Comparison of ENCODE assay signal across 8 cellular contexts in the genomic region with DNA sequence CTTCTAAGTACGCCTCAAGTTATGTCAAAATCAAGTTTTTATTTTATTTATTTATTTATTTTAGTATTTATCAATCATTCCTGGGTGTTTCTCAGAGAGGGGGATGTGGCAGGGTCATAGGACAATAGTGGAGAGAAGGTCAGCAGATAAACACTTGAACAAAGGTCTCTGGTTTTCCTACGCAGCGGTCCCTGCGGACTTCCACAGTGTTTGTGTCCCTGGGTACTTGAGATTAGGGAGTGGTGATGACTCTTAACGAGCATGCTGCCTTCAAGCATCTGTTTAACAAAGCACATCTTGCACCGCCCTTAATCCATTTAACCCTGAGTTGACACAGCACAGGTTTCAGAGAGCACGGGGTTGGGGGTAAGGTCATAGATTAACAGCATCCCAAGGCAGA. TPM values are rescaled to one million over a fixed set of nuclear protein-coding genes. Genes with fewer than 3 reads are reported as not detected.
DNase-seq lines count a peak whose midpoint lies in the region; ATAC-seq and TF ChIP-seq lines count a peak whose summit lies in the region.
"Not testable (repeated sequence)": the region's sequence is repeated elsewhere in the genome, so short reads cannot be mapped to it uniquely, and the experiment has no call there.

No MANE protein-coding gene starts in this region.

- ATAC-seq in CD4-positive, alpha-beta T cell (ENCODE audit: poor library complexity); activated CD8-positive, alpha-beta memory T cell treated with anti-CD3 and anti-CD28 coated beads, Interleukin-2, amount 10 ng/mL, durations not matched to agents 7 days and 5 days; naive thymus-derived CD4-positive, alpha-beta T cell: not testable (repeated sequence)

- not testable (repeated sequence) for TF ChIP-seq POLR2A in spleen (IDR thresholded peaks at IDR 0.05)

- TF ChIP-seq CTCF in CD4-positive, alpha-beta T cell (IDR thresholded peaks at IDR 0.05); spleen (IDR thresholded peaks at IDR 0.05 in 8 of 11, conservative IDR thresholded peaks at IDR 0.05 in 3 of 11): not testable (repeated sequence)

- H3K27me3 Mint-ChIP-seq in CD4-positive, alpha-beta T cell; activated CD4-positive, alpha-beta T cell treated with anti-CD3 and anti-CD28 coated beads, Interleukin-2, amount 10 ng/mL, durations not matched to agents 24 days and 14 days; activated CD8-positive, alpha-beta memory T cell treated with anti-CD3 and anti-CD28 coated beads, Interleukin-2, amount 10 ng/mL, durations not matched to agents 7 days and 5 days; activated naive CD4-positive, alpha-beta T cell treated with anti-CD3 and anti-CD28 coated beads, Interleukin-2, amount 10 ng/mL, durations not matched to agents 7 days and 5 days; dendritic cell treated with granulocyte-macrophage colony-stimulating factor and Interleukin-4, amounts not matched to agents 40 ng/mL and 50 ng/mL, for 4 days; naive thymus-derived CD4-positive, alpha-beta T cell: not testable (repeated sequence)

- H3K36me3 Mint-ChIP-seq in CD4-positive, alpha-beta T cell (ENCODE audit: low read depth), result peaks cover 26% of the 10 kb centered on the region
- peaks cover 20% of the 10 kb centered on the region for H3K36me3 Mint-ChIP-seq in activated CD4-positive, alpha-beta T cell treated with anti-CD3 and anti-CD28 coated beads, Interleukin-2, amount 10 ng/mL, durations not matched to agents 24 days and 14 days (ENCODE audit: low read depth)
- H3K36me3 Mint-ChIP-seq in activated CD8-positive, alpha-beta memory T cell treated with anti-CD3 and anti-CD28 coated beads, Interleukin-2, amount 10 ng/mL, durations not matched to agents 7 days and 5 days, result peaks cover 33% of the 10 kb centered on the region
- H3K36me3 Mint-ChIP-seq in activated naive CD4-positive, alpha-beta T cell treated with anti-CD3 and anti-CD28 coated beads, Interleukin-2, amount 10 ng/mL, durations not matched to agents 7 days and 5 days, result peaks cover 42% of the 10 kb centered on the region
- H3K36me3 Mint-ChIP-seq in dendritic cell treated with granulocyte-macrophage colony-stimulating factor and Interleukin-4, amounts not matched to agents 40 ng/mL and 50 ng/mL, for 4 days (ENCODE audit: low read depth), result peaks cover 21% of the 10 kb centered on the region
- H3K36me3 Mint-ChIP-seq in naive thymus-derived CD4-positive, alpha-beta T cell, result peaks cover 0 to 25% (median 0%) of the 10 kb centered on the region in 5 donors

- not testable (repeated sequence) for H3K9me3 ChIP-seq in CD4-positive, alpha-beta T cell (ENCODE audit: control insufficient read depth, low read length); naive thymus-derived CD4-positive, alpha-beta T cell (ENCODE audit: control insufficient read depth in 2 of 3, low read length in 3 of 3); spleen

- H3K9me3 Mint-ChIP-seq in CD4-positive, alpha-beta T cell; activated CD4-positive, alpha-beta T cell treated with anti-CD3 and anti-CD28 coated beads, Interleukin-2, amount 10 ng/mL, durations not matched to agents 24 days and 14 days; activated CD8-positive, alpha-beta memory T cell treated with anti-CD3 and anti-CD28 coated beads, Interleukin-2, amount 10 ng/mL, durations not matched to agents 7 days and 5 days (ENCODE audit: low read depth); activated naive CD4-positive, alpha-beta T cell treated with anti-CD3 and anti-CD28 coated beads, Interleukin-2, amount 10 ng/mL, durations not matched to agents 7 days and 5 days; dendritic cell treated with granulocyte-macrophage colony-stimulating factor and Interleukin-4, amounts not matched to agents 40 ng/mL and 50 ng/mL, for 4 days; naive thymus-derived CD4-positive, alpha-beta T cell: not testable (repeated sequence)

- DNase-seq in CD4-positive, alpha-beta T cell; activated CD4-positive, alpha-beta T cell treated with anti-CD3 and anti-CD28 coated beads, Interleukin-2, amount 10 ng/mL, durations not matched to agents 24 days and 14 days; activated CD8-positive, alpha-beta memory T cell treated with anti-CD3 and anti-CD28 coated beads, Interleukin-2, amount 10 ng/mL, durations not matched to agents 7 days and 5 days; activated naive CD4-positive, alpha-beta T cell treated with anti-CD3 and anti-CD28 coated beads, Interleukin-2, amount 10 ng/mL, durations not matched to agents 7 days and 5 days; naive thymus-derived CD4-positive, alpha-beta T cell; spleen: not testable (repeated sequence)
- peak; percentile 67 for DNase-seq in NCI-H82 (lab: John Stamatoyannopoulos, UW)

- peaks cover 48% of the 10 kb centered on the region for H3K4me1 Mint-ChIP-seq in CD4-positive, alpha-beta T cell (ENCODE audit: low read depth)
- H3K4me1 Mint-ChIP-seq in activated CD4-positive, alpha-beta T cell treated with anti-CD3 and anti-CD28 coated beads, Interleukin-2, amount 10 ng/mL, durations not matched to agents 24 days and 14 days, result peaks cover 33% of the 10 kb centered on the region
- H3K4me1 Mint-ChIP-seq in activated CD8-positive, alpha-beta memory T cell treated with anti-CD3 and anti-CD28 coated beads, Interleukin-2, amount 10 ng/mL, durations not matched to agents 7 days and 5 days, result peaks cover 44% of the 10 kb centered on the region
- peaks cover 49% of the 10 kb centered on the region for H3K4me1 Mint-ChIP-seq in activated naive CD4-positive, alpha-beta T cell treated with anti-CD3 and anti-CD28 coated beads, Interleukin-2, amount 10 ng/mL, durations not matched to agents 7 days and 5 days
- H3K4me1 Mint-ChIP-seq in dendritic cell treated with granulocyte-macrophage colony-stimulating factor and Interleukin-4, amounts not matched to agents 40 ng/mL and 50 ng/mL, for 4 days (ENCODE audit: low read depth), result peaks cover 34% of the 10 kb centered on the region
- peaks cover 26 to 46% (median 39%) of the 10 kb centered on the region in 7 donors for H3K4me1 Mint-ChIP-seq in naive thymus-derived CD4-positive, alpha-beta T cell

- not testable (repeated sequence) for H3K4me3 ChIP-seq in naive thymus-derived CD4-positive, alpha-beta T cell (ENCODE audit: low read length); spleen

- intact Hi-C loops in CD4-positive, alpha-beta T cell (cut with DNase I, micrococcal nuclease), result loop anchor here (5.0 kb wide), 2 partner anchors 36 to 194 kb away; a partner anchor contains a TSS
- intact Hi-C loops in activated CD4-positive, alpha-beta T cell treated with anti-CD3 and anti-CD28 coated beads, Interleukin-2, amount 10 ng/mL, durations not matched to agents 24 days and 14 days (cut with micrococcal nuclease), result loop anchor here (5.0 to 10.0 kb wide), 3 partner anchors 194 to 302 kb away; a partner anchor contains a TSS
- intact Hi-C loops in dendritic cell treated with granulocyte-macrophage colony-stimulating factor and Interleukin-4, amounts not matched to agents 40 ng/mL and 50 ng/mL, for 4 days (cut with micrococcal nuclease), result loop anchor here (5.0 kb wide), 1 partner anchor 36 kb away; a partner anchor contains a TSS
- intact Hi-C loops in naive thymus-derived CD4-positive, alpha-beta T cell (cut with micrococcal nuclease), result loop anchor here in 1 of 2 donors (10.0 kb wide), 1 partner anchor 418 kb away; a partner anchor contains a TSS
- intact Hi-C loops in spleen (cut with DNase I; ENCODE audit: low total_unique reads), result not testable (repeated sequence)

- not testable (repeated sequence) for H3K27ac ChIP-seq in CD4-positive, alpha-beta T cell (ENCODE audit: low read depth, low read length); naive thymus-derived CD4-positive, alpha-beta T cell (ENCODE audit: low read depth, low read length)
- peak overlapping the region in 6 of 8 donors; percentile 15 to 100 (median 76) for H3K27ac ChIP-seq in spleen

- CTCF ChIA-PET in CD4-positive, alpha-beta T cell (lab: Charles Lee); activated naive CD4-positive, alpha-beta T cell treated with anti-CD3 and anti-CD28 coated beads, Interleukin-2, amount 10 ng/mL, durations not matched to agents 7 days and 5 days (lab: Charles Lee); naive thymus-derived CD4-positive, alpha-beta T cell (lab: Charles Lee): not testable (repeated sequence)
- CTCF ChIA-PET in activated CD8-positive, alpha-beta memory T cell treated with anti-CD3 and anti-CD28 coated beads, Interleukin-2, amount 10 ng/mL, durations not matched to agents 7 days and 5 days (lab: Charles Lee), result interaction anchor here (0.6 kb wide), 1 partner anchor 76 kb away, joined by 4 read pairs; no protein-coding TSS in a partner anchor

- POLR2A ChIA-PET in CD4-positive, alpha-beta T cell (lab: Charles Lee), result not testable (repeated sequence)
- POLR2A ChIA-PET in naive thymus-derived CD4-positive, alpha-beta T cell (lab: Charles Lee), result interaction anchor here (0.6 kb wide), 1 partner anchor 68 kb away, joined by 3 read pairs; no protein-coding TSS in a partner anchor

- peaks cover 17 to 30% of the 10 kb centered on the region in 2 donors for H3K4me1 ChIP-seq in naive thymus-derived CD4-positive, alpha-beta T cell (ENCODE audit: control insufficient read depth in 2 of 2, insufficient read depth in 2 of 2, low read length in 2 of 2)
- peaks cover 17 to 68% (median 49%) of the 10 kb centered on the region in 6 donors for H3K4me1 ChIP-seq in spleen

- peak overlapping the region; percentile 45 for H3K4me3 Mint-ChIP-seq in CD4-positive, alpha-beta T cell
- H3K4me3 Mint-ChIP-seq in activated CD4-positive, alpha-beta T cell treated with anti-CD3 and anti-CD28 coated beads, Interleukin-2, amount 10 ng/mL, durations not matched to agents 24 days and 14 days; activated CD8-positive, alpha-beta memory T cell treated with anti-CD3 and anti-CD28 coated beads, Interleukin-2, amount 10 ng/mL, durations not matched to agents 7 days and 5 days; activated naive CD4-positive, alpha-beta T cell treated with anti-CD3 and anti-CD28 coated beads, Interleukin-2, amount 10 ng/mL, durations not matched to agents 7 days and 5 days; dendritic cell treated with granulocyte-macrophage colony-stimulating factor and Interleukin-4, amounts not matched to agents 40 ng/mL and 50 ng/mL, for 4 days; naive thymus-derived CD4-positive, alpha-beta T cell: not testable (repeated sequence)

- 61 to 86% (median 75%) methylated on average over 7 of the region's 7 CpGs for WGBS in spleen, 5 donors

- H3K27me3 ChIP-seq in CD4-positive, alpha-beta T cell (ENCODE audit: control insufficient read depth, insufficient read depth, low read length); naive thymus-derived CD4-positive, alpha-beta T cell (ENCODE audit: control insufficient read depth in 2 of 2, insufficient read depth in 2 of 2, low read length in 2 of 2); spleen (replicated peaks in 1 of 7): not testable (repeated sequence)

- not testable (repeated sequence) for H3K27ac Mint-ChIP-seq in CD4-positive, alpha-beta T cell
- peak overlapping the region; percentile 48 for H3K27ac Mint-ChIP-seq in activated CD4-positive, alpha-beta T cell treated with anti-CD3 and anti-CD28 coated beads, Interleukin-2, amount 10 ng/mL, durations not matched to agents 24 days and 14 days
- H3K27ac Mint-ChIP-seq in activated CD8-positive, alpha-beta memory T cell treated with anti-CD3 and anti-CD28 coated beads, Interleukin-2, amount 10 ng/mL, durations not matched to agents 7 days and 5 days, result peak overlapping the region; percentile 63
- H3K27ac Mint-ChIP-seq in activated naive CD4-positive, alpha-beta T cell treated with anti-CD3 and anti-CD28 coated beads, Interleukin-2, amount 10 ng/mL, durations not matched to agents 7 days and 5 days, result peak overlapping the region; percentile 69
- peak overlapping the region; percentile 11 for H3K27ac Mint-ChIP-seq in dendritic cell treated with granulocyte-macrophage colony-stimulating factor and Interleukin-4, amounts not matched to agents 40 ng/mL and 50 ng/mL, for 4 days
- peak overlapping the region in 5 of 9 donors; percentile 49 to 99 (median 63) for H3K27ac Mint-ChIP-seq in naive thymus-derived CD4-positive, alpha-beta T cell

- H3K36me3 ChIP-seq in naive thymus-derived CD4-positive, alpha-beta T cell (ENCODE audit: control insufficient read depth in 2 of 3, insufficient read depth in 3 of 3, low read length in 3 of 3); spleen: not testable (repeated sequence)

RNA-seq across cellular contexts. Expression of a gene that starts 2.6 kb away (rescaled TPM):
- 10 to 100 TPM; 60.2 to 62.4 TPM for total RNA-seq in CD4-positive, alpha-beta T cell
- 256 and 268 TPM in 2 replicates for total RNA-seq in activated CD4-positive, alpha-beta T cell treated with anti-CD3 and anti-CD28 coated beads, Interleukin-2, amount 10 ng/mL, durations not matched to agents 24 days and 14 days
- 100 to 1,000 TPM; 269 to 378 TPM for total RNA-seq in activated CD8-positive, alpha-beta memory T cell treated with anti-CD3 and anti-CD28 coated beads, Interleukin-2, amount 10 ng/mL, durations not matched to agents 7 days and 5 days
- total RNA-seq in naive thymus-derived CD4-positive, alpha-beta T cell, result 100 to 1,000 TPM; 112 to 385 (median 199) TPM
- 100 to 1,000 TPM; 168 to 178 TPM for polyA plus RNA-seq in naive thymus-derived CD4-positive, alpha-beta T cell
- 100 to 1,000 TPM; 225 to 333 (median 288) TPM for total RNA-seq in spleen
- 100 to 1,000 TPM; 105 to 192 (median 132) TPM for polyA plus RNA-seq in spleen

RNA-seq across cellular contexts. Expression of a gene that starts 5.4 kb away (rescaled TPM):
- total RNA-seq in CD4-positive, alpha-beta T cell, result 10 to 100 TPM; 57.1 to 62.0 TPM
- 99.7 and 101 TPM in 2 replicates for total RNA-seq in activated CD4-positive, alpha-beta T cell treated with anti-CD3 and anti-CD28 coated beads, Interleukin-2, amount 10 ng/mL, durations not matched to agents 24 days and 14 days
- 100 to 1,000 TPM; 114 TPM for total RNA-seq in activated CD8-positive, alpha-beta memory T cell treated with anti-CD3 and anti-CD28 coated beads, Interleukin-2, amount 10 ng/mL, durations not matched to agents 7 days and 5 days
- total RNA-seq in naive thymus-derived CD4-positive, alpha-beta T cell, result 100 to 1,000 TPM in 1 of 5 experiments, 10 to 100 TPM in 4; 59.8 to 188 (median 67.1) TPM
- polyA plus RNA-seq in naive thymus-derived CD4-positive, alpha-beta T cell, result 100 to 1,000 TPM; 102 to 103 TPM
- 100 to 1,000 TPM in 3 of 7 donors, 10 to 100 TPM in 4; 59.5 to 127 (median 93.0) TPM for total RNA-seq in spleen
- polyA plus RNA-seq in spleen, result 100 to 1,000 TPM in 2 of 3 donors, 10 to 100 TPM in 1; 75.7 to 117 (median 116) TPM

RNA-seq across cellular contexts. Expression of a gene that starts 34.8 kb away (rescaled TPM):
- total RNA-seq in CD4-positive, alpha-beta T cell, result 10 to 100 TPM; 12.9 to 13.7 TPM
- 26.7 and 33.0 TPM in 2 replicates for total RNA-seq in activated CD4-positive, alpha-beta T cell treated with anti-CD3 and anti-CD28 coated beads, Interleukin-2, amount 10 ng/mL, durations not matched to agents 24 days and 14 days
- total RNA-seq in activated CD8-positive, alpha-beta memory T cell treated with anti-CD3 and anti-CD28 coated beads, Interleukin-2, amount 10 ng/mL, durations not matched to agents 7 days and 5 days, result 10 to 100 TPM; 27.1 to 30.5 TPM
- 10 to 100 TPM; 21.9 to 34.6 (median 32.3) TPM for total RNA-seq in naive thymus-derived CD4-positive, alpha-beta T cell
- polyA plus RNA-seq in naive thymus-derived CD4-positive, alpha-beta T cell, result 10 to 100 TPM; 29.7 to 42.1 TPM
- total RNA-seq in spleen, result 10 to 100 TPM; 21.3 to 28.1 (median 23.1) TPM
- 10 to 100 TPM; 10.3 to 17.9 (median 12.9) TPM for polyA plus RNA-seq in spleen

RNA-seq across cellular contexts. Expression of a gene that starts 35.0 kb away (rescaled TPM):
- 10 to 100 TPM; 27.8 to 31.2 TPM for total RNA-seq in CD4-positive, alpha-beta T cell
- 33.1 and 36.0 TPM in 2 replicates for total RNA-seq in activated CD4-positive, alpha-beta T cell treated with anti-CD3 and anti-CD28 coated beads, Interleukin-2, amount 10 ng/mL, durations not matched to agents 24 days and 14 days
- total RNA-seq in activated CD8-positive, alpha-beta memory T cell treated with anti-CD3 and anti-CD28 coated beads, Interleukin-2, amount 10 ng/mL, durations not matched to agents 7 days and 5 days, result 10 to 100 TPM; 50.5 to 72.5 TPM
- total RNA-seq in naive thymus-derived CD4-positive, alpha-beta T cell, result 100 to 1,000 TPM in 2 of 5 experiments, 10 to 100 TPM in 3; 62.7 to 153 (median 66.9) TPM
- polyA plus RNA-seq in naive thymus-derived CD4-positive, alpha-beta T cell, result 10 to 100 TPM; 12.5 to 18.1 TPM
- total RNA-seq in spleen, result 10 to 100 TPM; 62.3 to 88.0 (median 73.5) TPM
- polyA plus RNA-seq in spleen, result 100 to 1,000 TPM in 2 of 3 donors, 10 to 100 TPM in 1; 86.3 to 272 (median 257) TPM
